ENCODE assay signal across 8 cellular contexts in the genomic region with DNA sequence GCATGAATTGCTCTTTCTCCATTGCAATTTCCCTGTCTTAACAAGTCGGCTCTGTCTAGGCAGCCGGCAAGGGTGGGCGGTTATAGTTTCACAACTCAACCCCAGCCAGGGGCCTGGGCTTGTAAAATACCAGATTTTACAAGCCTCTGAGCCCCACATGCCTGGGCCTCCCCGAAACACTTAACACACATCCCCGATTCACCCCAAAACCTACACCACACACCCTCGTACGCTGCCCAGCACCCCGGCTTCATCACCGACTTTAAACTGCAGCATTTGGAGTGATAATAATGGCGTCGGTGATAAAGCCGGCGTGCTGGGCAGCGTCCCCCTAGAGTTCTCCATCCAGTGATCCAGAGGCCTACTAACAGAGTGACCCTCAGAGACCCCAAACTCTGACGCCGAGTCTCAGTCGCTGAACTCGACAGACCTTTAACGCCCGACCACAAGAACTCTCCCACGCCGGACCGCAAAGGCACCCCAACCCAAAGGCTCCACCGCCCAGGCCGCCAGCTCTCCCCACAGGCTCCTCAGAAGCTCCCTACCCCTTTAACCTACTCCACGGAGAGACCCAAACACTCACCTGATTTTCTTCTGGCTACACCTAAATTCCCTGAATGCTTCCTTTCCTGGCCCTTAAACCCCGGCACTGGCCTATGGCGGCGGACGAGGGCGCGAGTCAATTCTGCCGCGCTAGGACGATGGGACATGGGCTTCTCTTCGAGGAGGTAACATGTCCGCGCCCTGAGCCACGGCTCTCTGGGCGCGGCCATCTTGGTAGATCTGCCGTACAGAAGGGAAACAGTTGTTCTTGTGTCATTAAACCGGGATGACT. TPM values are rescaled to one million over a fixed set of nuclear protein-coding genes. Genes with fewer than 3 reads are reported as not detected.
DNase-seq lines count a peak whose midpoint lies in the region; ATAC-seq and TF ChIP-seq lines count a peak whose summit lies in the region.

ZNF649 (minus strand) TSS at position 687 of the 835 bp plus-strand sequence. CDS start 4,910 bp downstream, outside the sequence.

- H3K4me1 ChIP-seq in trophoblast cell (ENCODE audit: control insufficient read depth in 1 of 2, insufficient read depth in 2 of 2, low read length in 2 of 2) (no peaks in the 10 kb centered on the region), tibial artery (peaks cover 0 to 12% (median 7%) of the 10 kb centered on the region in 4 donors)

- H3K4me3 Mint-ChIP-seq in T-helper 17 cell, result peak within 1 kb of the TSS; percentile 92

- peaks cover 5% of the 10 kb centered on the region for H3K79me1 ChIP-seq in trophoblast cell (ENCODE audit: low read length)

- DNase-seq in DMS153 (lab: John Stamatoyannopoulos, UW) (peak; percentile 77), NCI-H1092 (lab: John Stamatoyannopoulos, UW) (peak; percentile 70), T-helper 17 cell (peak; percentile 52 to 73 (median 54)), amniotic stem cell (lab: John Stamatoyannopoulos, UW) (peak; percentile 56), left cardiac atrium (peak; percentile 90), trophoblast cell (peak; percentile 88 to 95), tibial artery (peak; percentile 80 to 88)

- no peak within 1 kb of the TSS for H2AK5ac ChIP-seq in trophoblast cell (ENCODE audit: low read length)

- peak within 1 kb of the TSS; percentile 57 for H2AFZ ChIP-seq in trophoblast cell (ENCODE audit: insufficient read depth, low read length, poor library complexity)

- peaks cover 3% of the 10 kb centered on the region for H3K4me1 Mint-ChIP-seq in T-helper 17 cell

- peak within 1 kb of the TSS; percentile 88 for H4K12ac ChIP-seq in trophoblast cell (ENCODE audit: low read depth, low read length)

- peak within 1 kb of the TSS; percentile 80 for H3K27ac Mint-ChIP-seq in T-helper 17 cell

- H3K14ac ChIP-seq in trophoblast cell (ENCODE audit: low read length), result peak within 1 kb of the TSS; percentile 60

- H3K9me3 ChIP-seq in T-helper 17 cell (ENCODE audit: control insufficient read depth, low read length, poor library complexity, severe bottlenecking) (peaks cover 24% of the 10 kb centered on the region), trophoblast cell (ENCODE audit: insufficient read depth, low read depth, low read length) (peaks cover 12% of the 10 kb centered on the region), tibial artery (peaks cover 0 to 29% (median 7%) of the 10 kb centered on the region in 3 donors)

- no peak within 1 kb of the TSS for H2BK12ac ChIP-seq in trophoblast cell (ENCODE audit: low read length)

- peak within 1 kb of the TSS; percentile 66 for H3K9ac ChIP-seq in trophoblast cell (ENCODE audit: low read length)

- H2BK120ac ChIP-seq in trophoblast cell (ENCODE audit: insufficient read depth, low read length, poor library complexity), result peak within 1 kb of the TSS; percentile 26

- intact Hi-C loops in left cardiac atrium (cut with DNase I) (no loop called here), tibial artery (cut with DNase I; ENCODE audit: low total_unique reads) (no loop called here)

- peak within 1 kb of the TSS; percentile 73 for H3K18ac ChIP-seq in trophoblast cell (ENCODE audit: low read length)

- peaks cover 6% of the 10 kb centered on the region for H3K36me3 Mint-ChIP-seq in T-helper 17 cell (ENCODE audit: low read depth)

- H3K27me3 ChIP-seq in trophoblast cell (ENCODE audit: insufficient read depth, low read length) (no peaks in the 10 kb centered on the region), tibial artery (peaks cover 0 to 8% of the 10 kb centered on the region in 2 donors)

- H3K79me2 ChIP-seq in trophoblast cell (ENCODE audit: control insufficient read depth, insufficient read depth, low read length, poor library complexity), result peaks cover 11% of the 10 kb centered on the region

- no peak for TF ChIP-seq CTCF in tibial artery (IDR thresholded peaks at IDR 0.05)

- H3K36me3 ChIP-seq in trophoblast cell (ENCODE audit: control insufficient read depth in 1 of 2, insufficient read depth in 2 of 2, low read length in 2 of 2) (peaks cover 5 to 12% of the 10 kb centered on the region in 2 experiments), tibial artery (peaks cover 24 to 28% (median 25%) of the 10 kb centered on the region in 3 donors)

- H3K27ac ChIP-seq in trophoblast cell (ENCODE audit: low read depth, low read length), result peak within 1 kb of the TSS; percentile 35
- H3K27ac ChIP-seq in tibial artery, result peak within 1 kb of the TSS; percentile 82 to 86

- no peak within 1 kb of the TSS for H3K23ac ChIP-seq in trophoblast cell (ENCODE audit: low read length)

- peak within 1 kb of the TSS; percentile 86 for H3K4ac ChIP-seq in trophoblast cell (ENCODE audit: low read depth, low read length)

- peak within 1 kb of the TSS; percentile 71 for H4K91ac ChIP-seq in trophoblast cell (ENCODE audit: low read depth, low read length)

- H3K4me3 ChIP-seq in trophoblast cell (ENCODE audit: low read depth, low read length) (peak within 1 kb of the TSS; percentile 82), tibial artery (peak within 1 kb of the TSS; percentile 69 to 80)

- peak within 1 kb of the TSS; percentile 89 for H3K4me2 ChIP-seq in trophoblast cell (ENCODE audit: low read length)

- H3K27me3 Mint-ChIP-seq in T-helper 17 cell, result peaks cover 6% of the 10 kb centered on the region

- H2BK5ac ChIP-seq in trophoblast cell (ENCODE audit: low read depth, low read length, poor library complexity), result peak within 1 kb of the TSS; percentile 34

- WGBS in trophoblast cell (ENCODE audit: extremely low coverage, insufficient coverage, insufficient read length), result no CpG with 5 or more reads among the region's 43 CpGs

- ATAC-seq in GM21737 (IDR thresholded peaks at IDR 0.05; ENCODE audit: unreplicated experiment) (peak; percentile 89), T-helper 17 cell (peak; percentile 97), left cardiac atrium (peak; percentile 100)

- peak within 1 kb of the TSS; percentile 73 for H4K8ac ChIP-seq in trophoblast cell (ENCODE audit: low read depth, low read length)

RNA-seq across cellular contexts. Expression of gene ZNF649, which starts in this region (rescaled TPM):
- 10 to 100 TPM in 1 of 2 donors, 1 to 10 TPM in 1; 8.0 to 10.2 TPM for total RNA-seq in T-helper 17 cell
- 10 to 100 TPM in 1 of 2 donors, 1 to 10 TPM in 1; 8.0 to 10.8 TPM for total RNA-seq in left cardiac atrium
- 10.0 and 11.0 TPM in 2 replicates for polyA plus RNA-seq in trophoblast cell (2013)

Comparison
In these comparisons a context has a peak if more than half of its experiments do, and no peak if none do; other contexts are left out.
1. Peak in every context shown above with its lines: DNase-seq, ATAC-seq, H3K4me3 ChIP-seq and H3K27ac ChIP-seq.